ENCODE assay signal across 9 cellular contexts in the genomic region with DNA sequence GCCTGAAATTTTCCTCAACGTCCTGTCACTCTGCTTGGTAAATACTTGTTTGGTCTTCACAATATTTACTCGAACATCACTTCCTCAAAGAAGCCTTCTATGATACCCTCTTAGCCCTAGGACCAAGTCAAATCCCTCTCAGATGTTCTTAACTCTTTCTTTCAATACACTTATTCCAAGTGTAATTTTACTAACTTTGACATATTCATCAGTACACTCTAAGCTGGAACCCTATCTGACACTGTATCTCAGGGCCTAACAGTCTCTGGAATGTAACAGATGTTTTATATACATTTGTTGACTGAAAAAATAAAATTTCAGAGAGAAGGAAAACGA. TPM values are rescaled to one million over a fixed set of nuclear protein-coding genes. Genes with fewer than 3 reads are reported as not detected.
A peak's percentile ranks its signal among the peaks of the same experiment; 100 is the strongest.
DNase-seq lines count a peak whose midpoint lies in the region; ATAC-seq and TF ChIP-seq lines count a peak whose summit lies in the region.
"Had no signal": no experiment of that assay in that cellular context is flagged by ENCODE, and none has a peak within 500 bp of the region (broad histone marks: within the 10 kb centered on the region; RNA-seq: fewer than 3 reads in every experiment).

No MANE protein-coding gene starts in this region.

- no peak overlapping the region for H4K91ac ChIP-seq in IMR-90 (ENCODE audit: insufficient read depth, low read depth, low read length)

- no peak overlapping the region for H2BK20ac ChIP-seq in IMR-90 (ENCODE audit: low read depth, low read length)

- H3K27ac ChIP-seq in C4-2B (peak overlapping the region; percentile 76), IMR-90 (ENCODE audit: insufficient read depth, low read length) (no peak overlapping the region; the same call in 1 of the 2 replicates), dorsolateral prefrontal cortex (peak overlapping the region in 37 of 59 donors; percentile 3 to 71 (median 41)), parathyroid adenoma (peak overlapping the region; percentile 74)

- H2BK15ac ChIP-seq in IMR-90 (ENCODE audit: low read depth, low read length): no peak overlapping the region

- POLR2A ChIA-PET in IMR-90 (lab: Charles Lee; ENCODE audit: unreplicated experiment): interaction anchor here (0.5 kb wide), 1 partner anchor 643 kb away, joined by 11 read pairs; no protein-coding TSS in a partner anchor

- no peak overlapping the region for H2BK120ac ChIP-seq in IMR-90 (ENCODE audit: low read depth, low read length)

- H3K36me3 ChIP-seq in IMR-90 (ENCODE audit: control insufficient read depth, insufficient read depth, low read length) (no peaks in the 10 kb centered on the region), parathyroid adenoma (ENCODE audit: control insufficient read depth, insufficient read depth, low read length) (no peaks in the 10 kb centered on the region)

- H4K5ac ChIP-seq in IMR-90 (ENCODE audit: low read depth, low read length): no peak overlapping the region; the same call in 1 of the 2 replicates

- H4K20me1 ChIP-seq in IMR-90 (ENCODE audit: insufficient read depth, low read length): peaks cover 22% of the 10 kb centered on the region; the same call in 1 of the 2 replicates

- BruUV-seq in IMR-90 (replicated peaks; lab: Mats Ljungman, UMichigan): no TSS peak

- TF ChIP-seq POLR2A in IMR-90 (IDR thresholded peaks at IDR 0.05; ENCODE audit: low read depth, low read length): no peak

- intact Hi-C loops in IMR-90 (cut with micrococcal nuclease): no loop called here
- intact Hi-C loops in dorsolateral prefrontal cortex (cut with DNase I): no loop called here

- 0 out of 2 replicates have a peak overlapping the region, but pooled peaks have one; percentile 7 for H3K4ac ChIP-seq in IMR-90 (ENCODE audit: low read depth, low read length)

- peaks cover 10% of the 10 kb centered on the region for H3K9me1 ChIP-seq in IMR-90 (ENCODE audit: insufficient read depth, low read length)

- H2BK5ac ChIP-seq in IMR-90 (ENCODE audit: low read depth, low read length, poor library complexity, severe bottlenecking): no peak overlapping the region

- H3K79me2 ChIP-seq in parathyroid adenoma: peaks cover 58% of the 10 kb centered on the region

- DNase-seq in IMR-90 (no peak), dorsolateral prefrontal cortex (no peak), globus pallidus (ENCODE audit: low spot score) (no peak), SW 1271 (lab: John Stamatoyannopoulos, UW) (no peak)
- DNase-seq in central memory CD4-positive, alpha-beta T cell: no peak
- DNase-seq: CD8-positive, alpha-beta memory T cell had no signal

- no peak overlapping the region for H3K4me3 ChIP-seq in IMR-90 (ENCODE audit: insufficient read depth, low read depth, low read length)
- H3K4me3 ChIP-seq in dorsolateral prefrontal cortex: no peak overlapping the region
- no peak overlapping the region for H3K4me3 ChIP-seq in parathyroid adenoma (ENCODE audit: low read depth, low read length)

- no peak for TF ChIP-seq RAD21 in IMR-90 (IDR thresholded peaks at IDR 0.05; ENCODE audit: low read length)

- CTCF ChIA-PET in IMR-90 (lab: Yijun Ruan, JAX): interaction anchor here (0.9 kb wide), 1 partner anchor 10 kb away, joined by 3 read pairs; no protein-coding TSS in a partner anchor

- H2AK5ac ChIP-seq in IMR-90 (ENCODE audit: low read depth, low read length): no peak overlapping the region

- H3K9ac ChIP-seq in IMR-90 (ENCODE audit: low read depth, low read length): no peak overlapping the region
- no peak overlapping the region for H3K9ac ChIP-seq in parathyroid adenoma

- peaks cover 27 to 60% of the 10 kb centered on the region in 2 experiments for H3K79me1 ChIP-seq in IMR-90 (ENCODE audit: low read depth in 1 of 2, low read length in 2 of 2)

- H3K4me1 ChIP-seq in IMR-90 (ENCODE audit: control insufficient read depth, insufficient read depth, low read length) (peaks cover 13% of the 10 kb centered on the region), parathyroid adenoma (peaks cover 28% of the 10 kb centered on the region)

- peak overlapping the region; percentile 22 for H2AK9ac ChIP-seq in IMR-90 (replicated peaks; ENCODE audit: low read depth, low read length, poor library complexity)

- in situ Hi-C loops in IMR-90 (cut with MboI; ENCODE audit: low sequenced_read_pairs): no loop called here

- ATAC-seq in IMR-90 (ENCODE audit: low read depth) (peak; percentile 16; the same call in 1 of the 2 replicates), HG02759 (IDR thresholded peaks at IDR 0.05; ENCODE audit: unreplicated experiment) (no peak)

- H3K4me2 ChIP-seq in IMR-90 (ENCODE audit: low read depth, low read length) (peak overlapping the region; percentile 47; the same call in 1 of the 2 replicates), parathyroid adenoma (ENCODE audit: low read length) (peak overlapping the region; percentile 28)

- H3K27me3 ChIP-seq in IMR-90 (ENCODE audit: control insufficient read depth, insufficient read depth, low read length): no peaks in the 10 kb centered on the region
- no peaks in the 10 kb centered on the region for H3K27me3 ChIP-seq in dorsolateral prefrontal cortex
- H3K27me3 ChIP-seq in parathyroid adenoma (ENCODE audit: control insufficient read depth, insufficient read depth, low read length): no peaks in the 10 kb centered on the region

- no peak overlapping the region for H3K18ac ChIP-seq in IMR-90 (ENCODE audit: low read depth, low read length)

- H3K9me3 ChIP-seq in IMR-90 (ENCODE audit: control insufficient read depth, insufficient read depth, low read length): no peaks in the 10 kb centered on the region
- no peaks in the 10 kb centered on the region for H3K9me3 ChIP-seq in parathyroid adenoma (ENCODE audit: control insufficient read depth, low read length)

- H4K8ac ChIP-seq in IMR-90 (ENCODE audit: low read depth in 2 of 2, low read length in 2 of 2): peak overlapping the region in 1 of 2 experiments; percentile 44; a peak in 2 of 4 replicates

- 0 out of 2 replicates have a peak overlapping the region, but pooled peaks have one; percentile 21 for H3K23ac ChIP-seq in IMR-90 (ENCODE audit: low read depth, low read length)

- H3K56ac ChIP-seq in IMR-90 (ENCODE audit: extremely low read depth, insufficient read depth, low read length): no peak overlapping the region

- H2AFZ ChIP-seq in IMR-90 (replicated peaks; ENCODE audit: low read length, poor library complexity) (no peak overlapping the region), parathyroid adenoma (peak overlapping the region; percentile 53)

- 27% methylated on average over 2 of the region's 3 CpGs; no CpG with 5 or more reads in 1 of the 2 experiments for WGBS in IMR-90 (ENCODE audit: extremely low coverage in 2 of 2, insufficient read length in 1 of 2), 2 experiments

- dilution Hi-C loops in IMR-90 (cut with HindIII; ENCODE audit: low sequenced_read_pairs, unreplicated experiment): no loop called here

- no peak overlapping the region; the same call in 1 of the 2 replicates for H3K14ac ChIP-seq in IMR-90 (replicated peaks; ENCODE audit: low read depth, low read length)

- no peak for TF ChIP-seq CTCF in C4-2B (conservative IDR thresholded peaks at IDR 0.05)
- TF ChIP-seq CTCF in IMR-90 (conservative IDR thresholded peaks at IDR 0.05; ENCODE audit: low read depth, low read length): no peak
- TF ChIP-seq CTCF in dorsolateral prefrontal cortex (IDR thresholded peaks at IDR 0.05 in 54 of 56, conservative IDR thresholded peaks at IDR 0.05 in 2 of 56; ENCODE audit: low read depth in 1 of 56, partially characterized antibody in 56 of 56): no peak
- TF ChIP-seq CTCF in parathyroid adenoma (IDR thresholded peaks at IDR 0.05): no peak

TF ChIP-seq in IMR-90, 13 proteins besides CTCF, POLR2A, EP300 and RAD21:
- TF ChIP-seq FOS (IDR thresholded peaks at IDR 0.05; ENCODE audit: low read depth, low read length) (no peak), BHLHE40 (IDR thresholded peaks at IDR 0.05; ENCODE audit: low read depth, low read length) (no peak), MAFK (IDR thresholded peaks at IDR 0.05; ENCODE audit: low read depth, low read length) (no peak), CEBPB (IDR thresholded peaks at IDR 0.05; ENCODE audit: low read depth, low read length) (no peak), SMC3 (IDR thresholded peaks at IDR 0.05; ENCODE audit: low read depth, low read length) (no peak), CHD1 (IDR thresholded peaks at IDR 0.05; ENCODE audit: low read depth, low read length) (no peak)
- TF ChIP-seq, protein P1, sequence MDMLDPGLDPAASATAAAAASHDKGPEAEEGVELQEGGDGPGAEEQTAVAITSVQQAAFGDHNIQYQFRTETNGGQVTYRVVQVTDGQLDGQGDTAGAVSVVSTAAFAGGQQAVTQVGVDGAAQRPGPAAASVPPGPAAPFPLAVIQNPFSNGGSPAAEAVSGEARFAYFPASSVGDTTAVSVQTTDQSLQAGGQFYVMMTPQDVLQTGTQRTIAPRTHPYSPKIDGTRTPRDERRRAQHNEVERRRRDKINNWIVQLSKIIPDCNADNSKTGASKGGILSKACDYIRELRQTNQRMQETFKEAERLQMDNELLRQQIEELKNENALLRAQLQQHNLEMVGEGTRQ (IDR thresholded peaks at IDR 0.05; ENCODE audit: low read depth, low read length): no peak
- TF ChIP-seq, protein P2, sequence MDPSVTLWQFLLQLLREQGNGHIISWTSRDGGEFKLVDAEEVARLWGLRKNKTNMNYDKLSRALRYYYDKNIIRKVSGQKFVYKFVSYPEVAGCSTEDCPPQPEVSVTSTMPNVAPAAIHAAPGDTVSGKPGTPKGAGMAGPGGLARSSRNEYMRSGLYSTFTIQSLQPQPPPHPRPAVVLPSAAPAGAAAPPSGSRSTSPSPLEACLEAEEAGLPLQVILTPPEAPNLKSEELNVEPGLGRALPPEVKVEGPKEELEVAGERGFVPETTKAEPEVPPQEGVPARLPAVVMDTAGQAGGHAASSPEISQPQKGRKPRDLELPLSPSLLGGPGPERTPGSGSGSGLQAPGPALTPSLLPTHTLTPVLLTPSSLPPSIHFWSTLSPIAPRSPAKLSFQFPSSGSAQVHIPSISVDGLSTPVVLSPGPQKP (IDR thresholded peaks at IDR 0.05; ENCODE audit: borderline replicate concordance, low read depth, low read length): no peak

RNA-seq across cellular contexts. Expression of a gene that starts 19.6 kb away (rescaled TPM):
- 56.1 and 61.4 TPM in 2 replicates for total RNA-seq in IMR-90 (2012; rRNA removed)
- 66.0 and 80.7 TPM in 2 replicates for polyA plus RNA-seq in IMR-90 (2012; rRNA removed)
- 76.2 and 95.1 TPM in 2 replicates for polyA plus RNA-seq in IMR-90 (2012; cell fraction: cytosol; rRNA removed)
- 22.3 and 55.0 TPM in 2 replicates for polyA plus RNA-seq in IMR-90 (2012; cell fraction: nucleus; rRNA removed; ENCODE audit: low replicate concordance)
- total RNA-seq in dorsolateral prefrontal cortex: 10 to 100 TPM; 21.5 to 48.7 (median 34.1) TPM
